Comparison of ENCODE assay signal across 11 cellular contexts in the genomic region with DNA sequence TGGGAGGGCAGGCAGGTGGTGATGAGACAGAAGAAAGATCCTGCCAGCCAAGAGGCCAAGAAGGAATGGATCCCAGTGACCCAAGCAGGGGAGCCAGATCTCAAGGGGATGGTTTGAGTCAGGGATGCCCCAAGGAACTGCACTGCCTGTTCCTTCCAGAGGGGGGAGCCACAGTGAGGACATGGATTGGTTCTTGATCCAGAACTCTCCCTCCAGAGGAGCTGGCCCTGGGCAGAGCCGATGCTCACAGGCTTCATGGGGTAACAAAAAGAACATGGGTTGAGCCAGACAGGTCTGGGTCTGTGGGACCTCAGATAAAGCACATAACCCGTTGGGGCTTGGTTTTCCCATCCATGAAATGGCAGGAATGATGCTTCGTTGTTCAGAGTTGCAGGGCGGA. TPM values are rescaled to one million over a fixed set of nuclear protein-coding genes. Genes with fewer than 3 reads are reported as not detected.
DNase-seq lines count a peak whose midpoint lies in the region; ATAC-seq and TF ChIP-seq lines count a peak whose summit lies in the region.
"Had no signal": no experiment of that assay in that cellular context is flagged by ENCODE, and none has a peak within 500 bp of the region (broad histone marks: within the 10 kb centered on the region; RNA-seq: fewer than 3 reads in every experiment).

No MANE protein-coding gene starts in this region.

- H4K91ac ChIP-seq in trophoblast cell (ENCODE audit: low read depth, low read length) = no peak overlapping the region

- no peak overlapping the region for H2BK5ac ChIP-seq in trophoblast cell (ENCODE audit: low read depth, low read length, poor library complexity)

- no peak overlapping the region for H3K27ac Mint-ChIP-seq in activated naive CD8-positive, alpha-beta T cell treated with anti-CD3 and anti-CD28 coated beads for 36 hours
- H3K27ac Mint-ChIP-seq: activated T-helper 1 cell treated with anti-CD3 and anti-CD28 coated beads, Interleukin-12 subunit alpha, Interleukin-12 subunit beta, Interleukin-2, Interleukin-4 antibody, amounts not matched to agents 30 ng/mL and 10 ng/mL and 1 ng/mL, durations not matched to agents 14 hours and 24 hours and 36 hours had no signal

- WGBS in trophoblast cell (ENCODE audit: extremely low coverage, insufficient coverage, insufficient read length) = no CpG with 5 or more reads among the region's 4 CpGs

- H3K4ac ChIP-seq in trophoblast cell (ENCODE audit: low read depth, low read length) = no peak overlapping the region

- no peak overlapping the region for H3K9ac ChIP-seq in DND-41 (ENCODE audit: low read depth, low read length)
- H3K9ac ChIP-seq in OCI-LY1 (ENCODE audit: low read length) = no peak overlapping the region
- no peak overlapping the region for H3K9ac ChIP-seq in trophoblast cell (ENCODE audit: low read length)

- no peak overlapping the region for H2BK120ac ChIP-seq in trophoblast cell (ENCODE audit: insufficient read depth, low read length, poor library complexity)

- H3K4me1 Mint-ChIP-seq in activated naive CD8-positive, alpha-beta T cell treated with anti-CD3 and anti-CD28 coated beads for 36 hours = peaks cover 7% of the 10 kb centered on the region

- no peak overlapping the region for H3K27ac ChIP-seq in DND-41 (ENCODE audit: low read length)
- no peak overlapping the region for H3K27ac ChIP-seq in OCI-LY1 (ENCODE audit: low read depth, low read length, poor library complexity, severe bottlenecking)
- H3K27ac ChIP-seq in trophoblast cell (ENCODE audit: low read depth, low read length) = no peak overlapping the region
- H3K27ac ChIP-seq: SK-N-MC had no signal

- H3K9me2 ChIP-seq in OCI-LY1 (ENCODE audit: low read depth, low read length) = no peaks in the 10 kb centered on the region

- H3K18ac ChIP-seq in trophoblast cell (ENCODE audit: low read length) = no peak overlapping the region

- H3K4me1 ChIP-seq in DND-41 (ENCODE audit: insufficient read depth, low read length) (no peaks in the 10 kb centered on the region), OCI-LY1 (ENCODE audit: insufficient read depth, low read length, severe bottlenecking) (peaks cover 4% of the 10 kb centered on the region), trophoblast cell (ENCODE audit: control insufficient read depth in 1 of 2, insufficient read depth in 2 of 2, low read length in 2 of 2) (peaks cover 8% of the 10 kb centered on the region in 2 experiments)

- H3K4me2 ChIP-seq in DND-41 (ENCODE audit: insufficient read depth, low read length) = no peak overlapping the region
- H3K4me2 ChIP-seq in OCI-LY1 (ENCODE audit: low read length) = no peak overlapping the region
- no peak overlapping the region for H3K4me2 ChIP-seq in trophoblast cell (ENCODE audit: low read length)

- ATAC-seq in DND-41 (ENCODE audit: insufficient read depth, low read depth) = no peak

- H2BK12ac ChIP-seq in trophoblast cell (ENCODE audit: low read length) = no peak overlapping the region

- no peak overlapping the region for H3K14ac ChIP-seq in trophoblast cell (ENCODE audit: low read length)

- no peak overlapping the region for H3K4me3 Mint-ChIP-seq in activated naive CD8-positive, alpha-beta T cell treated with anti-CD3 and anti-CD28 coated beads for 36 hours
- H3K4me3 Mint-ChIP-seq: activated T-helper 1 cell treated with anti-CD3 and anti-CD28 coated beads, Interleukin-12 subunit alpha, Interleukin-12 subunit beta, Interleukin-2, Interleukin-4 antibody, amounts not matched to agents 30 ng/mL and 10 ng/mL and 1 ng/mL, durations not matched to agents 14 hours and 24 hours and 36 hours had no signal

- H3K79me2 ChIP-seq in DND-41 (ENCODE audit: insufficient read depth, low read length) (no peaks in the 10 kb centered on the region), OCI-LY1 (ENCODE audit: insufficient read depth, low read length) (no peaks in the 10 kb centered on the region), trophoblast cell (ENCODE audit: control insufficient read depth, insufficient read depth, low read length, poor library complexity) (peaks cover 2% of the 10 kb centered on the region)

- H3F3A ChIP-seq in OCI-LY1 (ENCODE audit: insufficient read depth, low read length) = no peaks in the 10 kb centered on the region

- H3K9me3 ChIP-seq in DND-41 (ENCODE audit: insufficient read depth, low read length, severe bottlenecking) = no peaks in the 10 kb centered on the region
- H3K9me3 ChIP-seq in OCI-LY1 (ENCODE audit: low read length) = no peaks in the 10 kb centered on the region
- no peaks in the 10 kb centered on the region for H3K9me3 ChIP-seq in trophoblast cell (ENCODE audit: insufficient read depth, low read depth, low read length)

- H3K27me3 ChIP-seq in DND-41 (ENCODE audit: insufficient read depth, low read length, poor library complexity) = no peaks in the 10 kb centered on the region
- H3K27me3 ChIP-seq in OCI-LY1 (ENCODE audit: insufficient read depth, low read length) = peaks cover 16% of the 10 kb centered on the region; the same call in 1 of the 2 replicates
- H3K27me3 ChIP-seq in trophoblast cell (ENCODE audit: insufficient read depth, low read length) = no peaks in the 10 kb centered on the region

- no peak overlapping the region for H2AK5ac ChIP-seq in trophoblast cell (ENCODE audit: low read length)

- H3K36me3 Mint-ChIP-seq in activated naive CD8-positive, alpha-beta T cell treated with anti-CD3 and anti-CD28 coated beads for 36 hours = no peaks in the 10 kb centered on the region

- H3K4me3 ChIP-seq in AG04449 (ENCODE audit: low read depth, low read length) (no peak overlapping the region), DND-41 (ENCODE audit: low read depth in 1 of 2, low read length in 2 of 2) (no peak overlapping the region), OCI-LY1 (ENCODE audit: low read depth, low read length, poor library complexity, severe bottlenecking) (no peak overlapping the region), fibroblast of villous mesenchyme (ENCODE audit: low read depth, low read length) (no peak overlapping the region), trophoblast cell (ENCODE audit: low read depth, low read length) (no peak overlapping the region)
- H3K4me3 ChIP-seq: lung, SK-N-MC had no signal

- H3K27me3 Mint-ChIP-seq in activated naive CD8-positive, alpha-beta T cell treated with anti-CD3 and anti-CD28 coated beads for 36 hours = peaks cover 29% of the 10 kb centered on the region

- no peaks in the 10 kb centered on the region for H3K36me3 ChIP-seq in DND-41 (ENCODE audit: insufficient read depth, low read length)
- no peaks in the 10 kb centered on the region for H3K36me3 ChIP-seq in OCI-LY1 (ENCODE audit: insufficient read depth, low read length)
- no peaks in the 10 kb centered on the region for H3K36me3 ChIP-seq in trophoblast cell (ENCODE audit: control insufficient read depth in 1 of 2, insufficient read depth in 2 of 2, low read length in 2 of 2)

- H3K9me3 Mint-ChIP-seq in activated naive CD8-positive, alpha-beta T cell treated with anti-CD3 and anti-CD28 coated beads for 36 hours = no peaks in the 10 kb centered on the region
- H3K9me3 Mint-ChIP-seq: activated T-helper 1 cell treated with anti-CD3 and anti-CD28 coated beads, Interleukin-12 subunit alpha, Interleukin-12 subunit beta, Interleukin-2, Interleukin-4 antibody, amounts not matched to agents 30 ng/mL and 10 ng/mL and 1 ng/mL, durations not matched to agents 14 hours and 24 hours and 36 hours had no signal

- H4K8ac ChIP-seq in trophoblast cell (ENCODE audit: low read depth, low read length) = no peak overlapping the region

- H3K23ac ChIP-seq in trophoblast cell (ENCODE audit: low read length) = no peak overlapping the region

- H4K20me1 ChIP-seq in DND-41 (ENCODE audit: insufficient read depth, low read length) (no peaks in the 10 kb centered on the region), OCI-LY1 (ENCODE audit: insufficient read depth, low read length) (no peaks in the 10 kb centered on the region)

- TF ChIP-seq CTCF in AG04449 (IDR thresholded peaks at IDR 0.05; ENCODE audit: insufficient read depth, low read length, missing control alignments) (peak; percentile 13), DND-41 (IDR thresholded peaks at IDR 0.05; ENCODE audit: borderline replicate concordance, extremely low read depth, low read length, poor library complexity, severe bottlenecking) (peak; percentile 56), OCI-LY1 (IDR thresholded peaks at IDR 0.05; ENCODE audit: low read length) (peak; percentile 49; the same call in 1 of the 2 replicates), fibroblast of villous mesenchyme (IDR thresholded peaks at IDR 0.05; ENCODE audit: insufficient read depth, low read depth, low read length) (peak; percentile 46)

- POLR2A ChIA-PET in AG04449 (lab: Yijun Ruan, JAX) = no interaction called here

- H3K79me1 ChIP-seq in trophoblast cell (ENCODE audit: low read length) = peaks cover 9% of the 10 kb centered on the region

- no peak overlapping the region for H4K12ac ChIP-seq in trophoblast cell (ENCODE audit: low read depth, low read length)

- no peak overlapping the region for H2AFZ ChIP-seq in DND-41 (ENCODE audit: low read depth, low read length)
- no peak overlapping the region for H2AFZ ChIP-seq in OCI-LY1 (ENCODE audit: low read length)
- no peak overlapping the region for H2AFZ ChIP-seq in trophoblast cell (ENCODE audit: insufficient read depth, low read length, poor library complexity)

- no peak for DNase-seq in AG04449 (ENCODE audit: low read depth, low spot score)
- DNase-seq in DND-41 = no peak
- no peak for DNase-seq in fibroblast of villous mesenchyme (ENCODE audit: low read depth)
- no peak for DNase-seq in trophoblast cell
- no peak for DNase-seq in NCI-H2107 treated with DMSO at 0.1 percent for 48 hours (lab: John Stamatoyannopoulos, UW; ENCODE audit: unreplicated experiment)
- no peak for DNase-seq in NCI-H2029 (lab: John Stamatoyannopoulos, UW)
- no peak for DNase-seq in activated naive CD8-positive, alpha-beta T cell treated with anti-CD3 and anti-CD28 coated beads for 36 hours

- CTCF ChIA-PET in AG04449 (lab: Yijun Ruan, JAX) = interaction anchor here (0.9 to 9.6 kb wide), 4 partner anchors 8 to 170 kb away, joined by 3 to 309 read pairs (median 6); no protein-coding TSS in a partner anchor

RNA-seq across cellular contexts. Expression of a gene that starts 4.6 kb away (rescaled TPM):
- total RNA-seq in fibroblast of villous mesenchyme = 25.5 and 26.7 TPM in 2 replicates
- 16.2 and 17.5 TPM in 2 replicates for polyA plus RNA-seq in trophoblast cell (2013)
- total RNA-seq in activated naive CD8-positive, alpha-beta T cell treated with anti-CD3 and anti-CD28 coated beads for 36 hours = not detected
- total RNA-seq: activated T-helper 1 cell treated with anti-CD3 and anti-CD28 coated beads, Interleukin-12 subunit alpha, Interleukin-12 subunit beta, Interleukin-2, Interleukin-4 antibody, amounts not matched to agents 30 ng/mL and 10 ng/mL and 1 ng/mL, durations not matched to agents 14 hours and 24 hours and 36 hours had no signal

RNA-seq across cellular contexts. Expression of a gene that starts 27.6 kb away (rescaled TPM):
- 12.9 and 20.3 TPM in 2 replicates for total RNA-seq in fibroblast of villous mesenchyme
- 23.9 and 24.8 TPM in 2 replicates for polyA plus RNA-seq in trophoblast cell (2013)
- 10 to 100 TPM; 23.3 to 23.9 TPM for total RNA-seq in activated naive CD8-positive, alpha-beta T cell treated with anti-CD3 and anti-CD28 coated beads for 36 hours

RNA-seq across cellular contexts. Expression of a gene that starts 51.3 kb away (rescaled TPM):
- 71.8 and 91.1 TPM in 2 replicates for total RNA-seq in fibroblast of villous mesenchyme
- 401 and 443 TPM in 2 replicates for polyA plus RNA-seq in trophoblast cell (2013)
- total RNA-seq in activated naive CD8-positive, alpha-beta T cell treated with anti-CD3 and anti-CD28 coated beads for 36 hours = 100 to 1,000 TPM; 175 to 196 TPM

Comparison
In these comparisons a context has a peak if more than half of its experiments do, and no peak if none do; other contexts are left out.
1. RNA of a gene that starts 4.6 kb away (total RNA-seq): 25.5 to 26.7 TPM in fibroblast of villous mesenchyme; not detected in activated naive CD8-positive, alpha-beta T cell treated with anti-CD3 and anti-CD28 coated beads for 36 hours; every median in the first group is over 10 times any median in the second.
2. Peak in every context shown above with its lines, with median percentiles within 50 percentile points of each other: CTCF ChIP-seq.